In genomic region chr7:122802211-122802833, GRCh38 we compare ENCODE assay signal across 11 cellular contexts.
DNase-seq lines count a peak whose midpoint lies in the region; ATAC-seq, FAIRE-seq and TF ChIP-seq lines count a peak whose summit lies in the region.
"Had no signal": no experiment of that assay in that cellular context is flagged by ENCODE, and none has a peak within 500 bp of the region (broad histone marks: within the 10 kb centered on the region; RNA-seq: fewer than 3 reads in every experiment).

No MANE protein-coding gene starts in this region.

- DNase-seq in foreskin melanocyte (peak; percentile 23), pulmonary artery endothelial cell (ENCODE audit: low read depth, low spot score) (peak; percentile 39), D721Med (ENCODE audit: insufficient read length, low spot score) (no peak), HCEC 1CT (no peak), NOMO-1 treated with dmso at 0.1 percent for 144 hours (lab: John Stamatoyannopoulos, UW; ENCODE audit: unreplicated experiment) (no peak), Calu3 (no peak)
- DNase-seq: activated CD4-positive, alpha-beta memory T cell treated with anti-CD3 and anti-CD28 coated beads for 36 hours; NCI-H1092; nephron progenitor cell had no signal

- H3K4me1 Mint-ChIP-seq in Calu3 (ENCODE audit: low read depth, unreplicated experiment): no peaks in the 10 kb centered on the region

- H2AFZ ChIP-seq in OCI-LY1 (ENCODE audit: low read length): peak overlapping the region; percentile 99

- ATAC-seq in GM19397 (IDR thresholded peaks at IDR 0.05; ENCODE audit: unreplicated experiment): peak; percentile 70

- H3K4me2 ChIP-seq in OCI-LY1 (ENCODE audit: low read length): peak overlapping the region; percentile 38

- H3K9me3 ChIP-seq in OCI-LY1 (ENCODE audit: low read length): no peaks in the 10 kb centered on the region

- no peak overlapping the region for H3K4me3 ChIP-seq in OCI-LY1 (ENCODE audit: low read depth, low read length, poor library complexity, severe bottlenecking)

- H4K20me1 ChIP-seq in OCI-LY1 (ENCODE audit: insufficient read depth, low read length): no peaks in the 10 kb centered on the region

- H3K4me1 ChIP-seq in OCI-LY1 (ENCODE audit: insufficient read depth, low read length, severe bottlenecking): peaks cover 12% of the 10 kb centered on the region

- no peaks in the 10 kb centered on the region for H3K79me2 ChIP-seq in OCI-LY1 (ENCODE audit: insufficient read depth, low read length)

- TF ChIP-seq CTCF in OCI-LY1 (IDR thresholded peaks at IDR 0.05; ENCODE audit: low read length) (no peak), D721Med (IDR thresholded peaks at IDR 0.05; ENCODE audit: insufficient read depth, missing control alignments) (no peak), Calu3 (IDR thresholded peaks at IDR 0.05; ENCODE audit: unreplicated experiment) (no peak)

- no peaks in the 10 kb centered on the region for H3F3A ChIP-seq in OCI-LY1 (ENCODE audit: insufficient read depth, low read length)

- H3K36me3 Mint-ChIP-seq in Calu3 (ENCODE audit: insufficient read depth, unreplicated experiment): no peaks in the 10 kb centered on the region
- H3K36me3 Mint-ChIP-seq: activated CD4-positive, alpha-beta memory T cell treated with anti-CD3 and anti-CD28 coated beads for 36 hours had no signal

- no peaks in the 10 kb centered on the region for H3K9me2 ChIP-seq in OCI-LY1 (ENCODE audit: low read depth, low read length)

- H3K27me3 ChIP-seq in OCI-LY1 (ENCODE audit: insufficient read depth, low read length): no peaks in the 10 kb centered on the region

- H3K9ac ChIP-seq in OCI-LY1 (ENCODE audit: low read length): no peak overlapping the region

- no peaks in the 10 kb centered on the region for H3K27me3 Mint-ChIP-seq in Calu3 (ENCODE audit: unreplicated experiment)
- H3K27me3 Mint-ChIP-seq: activated CD4-positive, alpha-beta memory T cell treated with anti-CD3 and anti-CD28 coated beads for 36 hours had no signal

- H3K9me3 Mint-ChIP-seq in Calu3 (ENCODE audit: low read depth, unreplicated experiment): no peaks in the 10 kb centered on the region
- H3K9me3 Mint-ChIP-seq: activated CD4-positive, alpha-beta memory T cell treated with anti-CD3 and anti-CD28 coated beads for 36 hours; nephron progenitor cell had no signal

- no peak for FAIRE-seq in D721Med (lab: Jason Lieb, UNC)

- CTCF ChIA-PET in Calu3 (lab: Charles Lee): interaction anchor here (0.9 kb wide), 1 partner anchor 9 kb away, joined by 3 read pairs; no protein-coding TSS in a partner anchor

- no peak overlapping the region for H3K27ac ChIP-seq in OCI-LY1 (ENCODE audit: low read depth, low read length, poor library complexity, severe bottlenecking)

- H3K36me3 ChIP-seq in OCI-LY1 (ENCODE audit: insufficient read depth, low read length): no peaks in the 10 kb centered on the region

- BruUV-seq in Calu3 (replicated peaks; lab: Mats Ljungman, UMichigan): no TSS peak

- H3K27ac Mint-ChIP-seq in Calu3 (ENCODE audit: unreplicated experiment): no peak overlapping the region
- H3K27ac Mint-ChIP-seq: activated CD4-positive, alpha-beta memory T cell treated with anti-CD3 and anti-CD28 coated beads for 36 hours; nephron progenitor cell had no signal

- H3K4me3 Mint-ChIP-seq in Calu3 (ENCODE audit: low read depth, unreplicated experiment): no peak overlapping the region
- H3K4me3 Mint-ChIP-seq: activated CD4-positive, alpha-beta memory T cell treated with anti-CD3 and anti-CD28 coated beads for 36 hours; nephron progenitor cell had no signal

- intact Hi-C loops in Calu3 (cut with micrococcal nuclease; ENCODE audit: unreplicated experiment): loop anchor here (2.0 to 10.0 kb wide), 5 partner anchors 85 to 562 kb away; partner anchors contain the start of gene CADPS2

Comparison
In these comparisons a context has a peak if more than half of its experiments do, and no peak if none do; other contexts are left out.
1. DNase-seq: peak in foreskin melanocyte (single experiment) and pulmonary artery endothelial cell (single experiment); none in D721Med (single experiment), HCEC 1CT (single experiment), NOMO-1 treated with dmso at 0.1 percent for 144 hours (single experiment) and Calu3 (single experiment).